10 cellular contexts compared by ENCODE assay signal in genomic region chr20:52031574-52032303, GRCh38.
DNase-seq lines count a peak whose midpoint lies in the region; ATAC-seq and TF ChIP-seq lines count a peak whose summit lies in the region.
"Had no signal": no experiment of that assay in that cellular context is flagged by ENCODE, and none has a peak within 500 bp of the region (broad histone marks: within the 10 kb centered on the region; RNA-seq: fewer than 3 reads in every experiment).

No MANE protein-coding gene starts in this region.

- H3K27ac Mint-ChIP-seq in activated CD4-positive, alpha-beta T cell treated with anti-CD3 and anti-CD28 coated beads for 36 hours: peak overlapping the region; percentile 23
- H3K27ac Mint-ChIP-seq in stimulated activated effector memory CD8-positive, alpha-beta T cell treated with anti-CD3 and anti-CD28 coated beads, Interleukin-12 subunit alpha, Interleukin-12 subunit beta, amount 100 ng/mL, for 72 hours: peak overlapping the region; percentile 89

- ATAC-seq in activated CD4-positive, alpha-beta T cell treated with anti-CD3 and anti-CD28 coated beads for 36 hours: peak; percentile 74
- peak; percentile 91 for ATAC-seq in stimulated activated effector memory CD8-positive, alpha-beta T cell treated with anti-CD3 and anti-CD28 coated beads, Interleukin-12 subunit alpha, Interleukin-12 subunit beta, amount 100 ng/mL, for 72 hours
- ATAC-seq in HG03159 (IDR thresholded peaks at IDR 0.05; ENCODE audit: unreplicated experiment): no peak

- CTCF ChIA-PET in activated CD4-positive, alpha-beta T cell treated with anti-CD3 and anti-CD28 coated beads for 36 hours (lab: Charles Lee): interaction anchor here (0.7 to 0.8 kb wide), 2 partner anchors 263 to 841 kb away, joined by 3 to 4 read pairs; no protein-coding TSS in a partner anchor

- H3K4me1 Mint-ChIP-seq in activated CD4-positive, alpha-beta T cell treated with anti-CD3 and anti-CD28 coated beads for 36 hours: peaks cover 15% of the 10 kb centered on the region
- H3K4me1 Mint-ChIP-seq in stimulated activated effector memory CD8-positive, alpha-beta T cell treated with anti-CD3 and anti-CD28 coated beads, Interleukin-12 subunit alpha, Interleukin-12 subunit beta, amount 100 ng/mL, for 72 hours: peaks cover 22% of the 10 kb centered on the region

- peak overlapping the region; percentile 20 for H3K4me3 ChIP-seq in WI38 (ENCODE audit: low read depth, low read length)
- H3K4me3 ChIP-seq: lung had no signal

- no peaks in the 10 kb centered on the region for H3K27me3 Mint-ChIP-seq in activated CD4-positive, alpha-beta T cell treated with anti-CD3 and anti-CD28 coated beads for 36 hours

- no peaks in the 10 kb centered on the region for H3K9me3 Mint-ChIP-seq in activated CD4-positive, alpha-beta T cell treated with anti-CD3 and anti-CD28 coated beads for 36 hours (ENCODE audit: low read depth)
- H3K9me3 Mint-ChIP-seq in stimulated activated effector memory CD8-positive, alpha-beta T cell treated with anti-CD3 and anti-CD28 coated beads, Interleukin-12 subunit alpha, Interleukin-12 subunit beta, amount 100 ng/mL, for 72 hours: no peaks in the 10 kb centered on the region

- peak; percentile 29 for DNase-seq in activated CD4-positive, alpha-beta T cell treated with anti-CD3 and anti-CD28 coated beads for 36 hours
- DNase-seq in activated CD4-positive, alpha-beta T cell treated with anti-CD3 and anti-CD28 coated beads for 4 hours: no peak
- DNase-seq in foreskin melanocyte (peak; percentile 67), NCI-H2029 (lab: John Stamatoyannopoulos, UW) (no peak), middle frontal gyrus (ENCODE audit: extremely low spot score, low spot score) (no peak)
- DNase-seq in stimulated activated effector memory CD8-positive, alpha-beta T cell treated with anti-CD3 and anti-CD28 coated beads, Interleukin-12 subunit alpha, Interleukin-12 subunit beta, amount 100 ng/mL, for 72 hours (ENCODE audit: low spot score in 2 of 2): peak; percentile 14 to 67
- DNase-seq: NCI-H1436 had no signal

- intact Hi-C loops in activated CD4-positive, alpha-beta T cell treated with anti-CD3 and anti-CD28 coated beads for 36 hours (cut with DNase I, micrococcal nuclease): no loop called here

- no peak for TF ChIP-seq CTCF in WI38 (IDR thresholded peaks at IDR 0.05; ENCODE audit: low read depth, low read length)

- POLR2A ChIA-PET in activated CD4-positive, alpha-beta T cell treated with anti-CD3 and anti-CD28 coated beads for 36 hours (lab: Charles Lee): no interaction called here

- H3K4me3 Mint-ChIP-seq in activated CD4-positive, alpha-beta T cell treated with anti-CD3 and anti-CD28 coated beads for 36 hours: no peak overlapping the region
- H3K4me3 Mint-ChIP-seq in stimulated activated effector memory CD8-positive, alpha-beta T cell treated with anti-CD3 and anti-CD28 coated beads, Interleukin-12 subunit alpha, Interleukin-12 subunit beta, amount 100 ng/mL, for 72 hours: peak overlapping the region; percentile 45

- no peaks in the 10 kb centered on the region for H3K36me3 Mint-ChIP-seq in activated CD4-positive, alpha-beta T cell treated with anti-CD3 and anti-CD28 coated beads for 36 hours (ENCODE audit: low read depth)
- no peaks in the 10 kb centered on the region for H3K36me3 Mint-ChIP-seq in stimulated activated effector memory CD8-positive, alpha-beta T cell treated with anti-CD3 and anti-CD28 coated beads, Interleukin-12 subunit alpha, Interleukin-12 subunit beta, amount 100 ng/mL, for 72 hours

Comparison
In these comparisons a context has a peak if more than half of its experiments do, and no peak if none do; other contexts are left out.
1. DNase-seq: peak in activated CD4-positive, alpha-beta T cell treated with anti-CD3 and anti-CD28 coated beads for 36 hours (single experiment), foreskin melanocyte (single experiment) and stimulated activated effector memory CD8-positive, alpha-beta T cell treated with anti-CD3 and anti-CD28 coated beads, Interleukin-12 subunit alpha, Interleukin-12 subunit beta, amount 100 ng/mL, for 72 hours (2 of 2); none in activated CD4-positive, alpha-beta T cell treated with anti-CD3 and anti-CD28 coated beads for 4 hours (0 of 2), NCI-H2029 (single experiment) and middle frontal gyrus (single experiment).